In the genomic region with DNA sequence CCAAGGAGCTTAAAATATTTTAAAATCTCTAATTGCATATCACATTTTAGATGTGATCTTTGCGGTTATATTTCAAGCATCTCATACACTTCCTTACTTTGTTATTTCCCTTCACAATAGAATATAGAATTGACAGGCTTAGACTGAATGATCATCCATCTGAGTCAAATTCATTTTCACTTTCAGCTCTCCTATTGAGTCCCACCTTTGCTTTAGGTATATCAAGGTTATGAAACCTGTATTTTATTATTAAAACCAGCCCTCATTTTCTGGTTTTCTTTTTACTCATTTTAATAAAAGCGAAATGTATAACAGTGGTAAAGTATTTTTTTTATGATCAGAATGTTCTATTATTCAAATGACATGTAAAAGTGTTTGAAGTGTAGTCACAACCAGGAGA, we compare ENCODE assay signal across 18 cellular contexts.
DNase-seq lines count a peak whose midpoint lies in the region; ATAC-seq lines count a peak whose summit lies in the region.
"Had no signal": no experiment of that assay in that cellular context is flagged by ENCODE, and none has a peak within 500 bp of the region (broad histone marks: within the 10 kb centered on the region; RNA-seq: fewer than 3 reads in every experiment).

No MANE protein-coding gene starts in this region.

- DNase-seq in medulla oblongata (ENCODE audit: extremely low spot score) (no peak), iPS-NIHi11 (ENCODE audit: low spot score) (no peak), NCI-H146 treated with DMSO at 0.1 percent for 48 hours (lab: John Stamatoyannopoulos, UW; ENCODE audit: unreplicated experiment) (no peak)
- DNase-seq in NK-92 treated with Interleukin-12 subunit alpha and Interleukin-12 subunit beta, amount 100 ng/mL, for 24 hours (lab: John Stamatoyannopoulos, UW), result no peak
- DNase-seq: activated CD4-positive, CD25-positive, alpha-beta regulatory T cell; activated effector memory CD4-positive, alpha-beta T cell treated with anti-CD3 and anti-CD28 coated beads, Interleukin-2, amount 50 U/mL, for 16 hours; amniotic stem cell; BE2C; Calu3; caudate nucleus; esophagus squamous epithelium; NCI-H2029; NCI-H524 treated with DMSO at 0.1 percent for 48 hours; occipital lobe; right cardiac atrium had no signal

- ATAC-seq in GM19324 (IDR thresholded peaks at IDR 0.05; ENCODE audit: low FRiP score, unreplicated experiment), result peak; percentile 76
- peak; percentile 86 for ATAC-seq in GM21786 (IDR thresholded peaks at IDR 0.05; ENCODE audit: unreplicated experiment)
- ATAC-seq in HG03159 (IDR thresholded peaks at IDR 0.05; ENCODE audit: unreplicated experiment), result peak; percentile 74
- ATAC-seq: right cardiac atrium had no signal
